8 cellular contexts compared by ENCODE assay signal in the genomic region with DNA sequence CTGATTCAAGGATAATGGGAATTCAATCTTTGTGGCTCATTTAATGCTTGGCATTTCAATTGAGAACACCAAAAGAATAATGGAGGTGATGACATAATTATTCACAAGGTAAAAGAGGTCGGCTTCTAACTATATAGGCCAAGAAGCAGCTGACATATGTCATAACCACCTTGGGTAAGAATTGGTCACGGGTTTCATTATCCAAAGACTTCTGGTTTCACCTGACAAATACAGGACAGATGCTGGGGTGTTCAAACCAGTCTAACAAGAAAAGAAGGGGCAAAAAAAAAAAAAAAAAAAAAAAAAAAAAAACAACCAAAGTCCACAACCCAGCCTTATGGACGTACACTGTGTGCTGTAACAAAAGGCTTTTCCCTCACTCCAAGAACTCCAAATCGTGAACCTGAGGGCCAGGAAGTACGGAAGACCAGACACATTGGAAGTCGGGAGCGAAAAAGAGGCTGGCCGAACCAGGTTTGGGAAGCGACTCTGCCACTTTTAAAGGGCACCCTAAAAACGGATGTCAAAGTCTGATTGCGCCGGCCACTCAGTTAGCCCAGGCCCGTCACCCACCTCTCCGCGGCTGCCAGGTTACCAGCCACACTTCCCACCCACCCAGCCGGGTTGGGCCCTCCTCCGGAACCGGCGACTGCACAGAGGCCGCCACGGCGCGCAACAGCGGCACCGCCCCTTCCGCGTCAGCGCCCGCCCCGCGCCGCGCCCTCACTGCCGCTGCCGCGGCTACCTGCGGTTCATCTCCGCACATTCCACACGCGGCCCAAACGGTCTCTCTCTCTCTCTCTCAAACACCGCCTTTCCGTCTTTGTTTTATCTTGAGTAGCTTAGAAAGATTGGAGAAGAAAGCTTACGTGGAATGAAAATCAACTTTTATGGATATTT. TPM values are rescaled to one million over a fixed set of nuclear protein-coding genes. Genes with fewer than 3 reads are reported as not detected.
DNase-seq lines count a peak whose midpoint lies in the region; ATAC-seq, FAIRE-seq and TF ChIP-seq lines count a peak whose summit lies in the region.

A gene with protein sequence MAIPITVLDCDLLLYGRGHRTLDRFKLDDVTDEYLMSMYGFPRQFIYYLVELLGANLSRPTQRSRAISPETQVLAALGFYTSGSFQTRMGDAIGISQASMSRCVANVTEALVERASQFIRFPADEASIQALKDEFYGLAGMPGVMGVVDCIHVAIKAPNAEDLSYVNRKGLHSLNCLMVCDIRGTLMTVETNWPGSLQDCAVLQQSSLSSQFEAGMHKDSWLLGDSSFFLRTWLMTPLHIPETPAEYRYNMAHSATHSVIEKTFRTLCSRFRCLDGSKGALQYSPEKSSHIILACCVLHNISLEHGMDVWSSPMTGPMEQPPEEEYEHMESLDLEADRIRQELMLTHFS (minus strand): TSS at position 677 of the 900 bp plus-strand sequence. CDS start 990 bp downstream, outside the sequence.

- TF ChIP-seq CTCF in A549 (IDR thresholded peaks at IDR 0.05) (no peak), VCaP (conservative IDR thresholded peaks at IDR 0.05) (no peak), breast epithelium (IDR thresholded peaks at IDR 0.05) (no peak)

- ATAC-seq in A549, result peak; percentile 98
- peak; percentile 83 for ATAC-seq in GM18858 (IDR thresholded peaks at IDR 0.05; ENCODE audit: unreplicated experiment)
- ATAC-seq in HG03066 (IDR thresholded peaks at IDR 0.05; ENCODE audit: low read depth, unreplicated experiment), result peak; percentile 97

- TF ChIP-seq POLR2A in A549 (IDR thresholded peaks at IDR 0.05; ENCODE audit: low read length) (peak; percentile 85), breast epithelium (IDR thresholded peaks at IDR 0.05) (no peak)

- intact Hi-C loops in breast epithelium (cut with DNase I; ENCODE audit: low total_unique reads), result no loop called here

- no peaks in the 10 kb centered on the region for H3K27me3 ChIP-seq in breast epithelium
- no peaks in the 10 kb centered on the region for H3K27me3 ChIP-seq in small intestine (ENCODE audit: control insufficient read depth in 2 of 2, insufficient read depth in 2 of 2, low read length in 2 of 2)

- H3K4me3 ChIP-seq in A549 (peak within 1 kb of the TSS; percentile 96), breast epithelium (peak within 1 kb of the TSS; percentile 86 to 90 (median 88)), small intestine (ENCODE audit: low read depth in 1 of 2, low read length in 2 of 2) (peak within 1 kb of the TSS; percentile 86 to 87)

- peak within 1 kb of the TSS; percentile 91 for H3K4me2 ChIP-seq in A549

- WGBS in A549 (ENCODE audit: missing lambda C conversion rate), result 3% methylated on average over 27 of the region's 44 CpGs
- WGBS in small intestine, 3 donors, result 0 to 1% (median 0%) methylated on average over 41 to 44 of the region's 44 CpGs

- CTCF ChIA-PET in A549 (lab: Yijun Ruan, JAX), result interaction anchor here (0.7 to 3.9 kb wide), 38 partner anchors 10 to 283 kb away, joined by 3 to 27 read pairs (median 4); a partner anchor contains a TSS

- no peak for TF ChIP-seq RAD21 in A549 (conservative IDR thresholded peaks at IDR 0.05 in 1 of 2, IDR thresholded peaks at IDR 0.05 in 1 of 2)

- no peaks in the 10 kb centered on the region for H3K9me3 ChIP-seq in A549
- no peaks in the 10 kb centered on the region for H3K9me3 ChIP-seq in breast epithelium
- H3K9me3 ChIP-seq in small intestine (ENCODE audit: control insufficient read depth, low read depth), result no peaks in the 10 kb centered on the region

- H3K27ac ChIP-seq in A549 (peak within 1 kb of the TSS; percentile 96 to 99), VCaP (peak within 1 kb of the TSS; percentile 86), breast epithelium (peak within 1 kb of the TSS; percentile 98 to 99), small intestine (ENCODE audit: low read depth in 1 of 2, low read length in 1 of 2) (peak within 1 kb of the TSS; percentile 99)

- H3K4me1 ChIP-seq in A549, result peaks cover 20% of the 10 kb centered on the region; the same call in 2 of the 3 replicates
- H3K4me1 ChIP-seq in breast epithelium, result peaks cover 3 to 6% of the 10 kb centered on the region in 2 donors
- peaks cover 3 to 4% of the 10 kb centered on the region in 2 donors for H3K4me1 ChIP-seq in small intestine (ENCODE audit: control insufficient read depth in 2 of 2, insufficient read depth in 1 of 2, low read depth in 1 of 2, low read length in 1 of 2)

- TF ChIP-seq EP300 in A549 (IDR thresholded peaks at IDR 0.05), result no peak; a peak in 1 of 5 replicates

- FAIRE-seq in A549 (lab: Jason Lieb, UNC), result no peak
- no peak for FAIRE-seq in small intestine (lab: Jason Lieb, UNC)

- peak; percentile 86 to 92 for DNase-seq in A549 (ENCODE audit: low read depth in 1 of 2, low spot score in 1 of 2)
- DNase-seq in NCI-H2107 treated with DMSO at 0.1 percent for 48 hours (lab: John Stamatoyannopoulos, UW; ENCODE audit: unreplicated experiment), result peak; percentile 74
- peak; percentile 85 to 88 for DNase-seq in breast epithelium (ENCODE audit: low spot score in 2 of 2)
- peak; percentile 95 for DNase-seq in iPS-NIHi7 (ENCODE audit: extremely low spot score)
- DNase-seq in small intestine, result peak; percentile 88

- H3K36me3 ChIP-seq in breast epithelium (no peaks in the 10 kb centered on the region), small intestine (ENCODE audit: control insufficient read depth in 2 of 2, insufficient read depth in 2 of 2, low read length in 2 of 2) (peaks cover 2 to 3% of the 10 kb centered on the region in 2 donors)

- POLR2A ChIA-PET in A549 (lab: Yijun Ruan, JAX), result interaction anchor here (1.2 kb wide), 1 partner anchor 23 kb away, joined by 3 read pairs; a partner anchor contains a TSS

TF ChIP-seq in A549, 52 proteins besides CTCF, POLR2A, EP300 and RAD21 (continues in another document):
- TF ChIP-seq RARB (CRISPR knock-in tag; IDR thresholded peaks at IDR 0.05), result 0 out of 2 replicates have a peak, but pooled peaks have one; percentile 56
- TF ChIP-seq, protein P1, sequence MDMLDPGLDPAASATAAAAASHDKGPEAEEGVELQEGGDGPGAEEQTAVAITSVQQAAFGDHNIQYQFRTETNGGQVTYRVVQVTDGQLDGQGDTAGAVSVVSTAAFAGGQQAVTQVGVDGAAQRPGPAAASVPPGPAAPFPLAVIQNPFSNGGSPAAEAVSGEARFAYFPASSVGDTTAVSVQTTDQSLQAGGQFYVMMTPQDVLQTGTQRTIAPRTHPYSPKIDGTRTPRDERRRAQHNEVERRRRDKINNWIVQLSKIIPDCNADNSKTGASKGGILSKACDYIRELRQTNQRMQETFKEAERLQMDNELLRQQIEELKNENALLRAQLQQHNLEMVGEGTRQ (IDR thresholded peaks at IDR 0.05), result no peak
- TF ChIP-seq, protein P2, sequence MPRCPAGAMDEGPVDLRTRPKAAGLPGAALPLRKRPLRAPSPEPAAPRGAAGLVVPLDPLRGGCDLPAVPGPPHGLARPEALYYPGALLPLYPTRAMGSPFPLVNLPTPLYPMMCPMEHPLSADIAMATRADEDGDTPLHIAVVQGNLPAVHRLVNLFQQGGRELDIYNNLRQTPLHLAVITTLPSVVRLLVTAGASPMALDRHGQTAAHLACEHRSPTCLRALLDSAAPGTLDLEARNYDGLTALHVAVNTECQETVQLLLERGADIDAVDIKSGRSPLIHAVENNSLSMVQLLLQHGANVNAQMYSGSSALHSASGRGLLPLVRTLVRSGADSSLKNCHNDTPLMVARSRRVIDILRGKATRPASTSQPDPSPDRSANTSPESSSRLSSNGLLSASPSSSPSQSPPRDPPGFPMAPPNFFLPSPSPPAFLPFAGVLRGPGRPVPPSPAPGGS (IDR thresholded peaks at IDR 0.05), result peak; percentile 71; the same call in 1 of the 3 replicates
- TF ChIP-seq PHF8 (IDR thresholded peaks at IDR 0.05; ENCODE audit: borderline replicate concordance, low read depth), result peak; percentile 82
- 0 out of 2 replicates have a peak, but pooled peaks have one; percentile 63 for TF ChIP-seq TP53 (CRISPR knock-in tag; IDR thresholded peaks at IDR 0.05)
- TF ChIP-seq GATA3 (IDR thresholded peaks at IDR 0.05; ENCODE audit: borderline replicate concordance), result no peak
- TF ChIP-seq ZSCAN20 (CRISPR knock-in tag; IDR thresholded peaks at IDR 0.05), result no peak
- TF ChIP-seq JUN (IDR thresholded peaks at IDR 0.05), result peak in 1 of 2 experiments; percentile 81; a peak in 1 of 5 replicates
- TF ChIP-seq HOXB13 (CRISPR knock-in tag; IDR thresholded peaks at IDR 0.05; ENCODE audit: low read depth), result no peak
- TF ChIP-seq, protein P3, sequence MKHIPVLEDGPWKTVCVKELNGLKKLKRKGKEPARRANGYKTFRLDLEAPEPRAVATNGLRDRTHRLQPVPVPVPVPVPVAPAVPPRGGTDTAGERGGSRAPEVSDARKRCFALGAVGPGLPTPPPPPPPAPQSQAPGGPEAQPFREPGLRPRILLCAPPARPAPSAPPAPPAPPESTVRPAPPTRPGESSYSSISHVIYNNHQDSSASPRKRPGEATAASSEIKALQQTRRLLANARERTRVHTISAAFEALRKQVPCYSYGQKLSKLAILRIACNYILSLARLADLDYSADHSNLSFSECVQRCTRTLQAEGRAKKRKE (CRISPR knock-in tag; IDR thresholded peaks at IDR 0.05; ENCODE audit: low read depth), result no peak

RNA-seq across cellular contexts. Expression of the gene that starts here (rescaled TPM):
- polyA plus RNA-seq in A549 (2011; rRNA removed), result 5.6 and 6.2 TPM in 2 replicates
- 1.9 and 2.8 TPM in 2 replicates for polyA plus RNA-seq in A549 (2012; cell fraction: cytosol; rRNA removed)
- 1.1 and 1.2 TPM in 2 replicates for polyA plus RNA-seq in A549 (2012; cell fraction: nucleus; rRNA removed)
- polyA plus RNA-seq in A549 (2017; fragmentation: RNase III; extraction: RNeasy Plus Mini Kit Qiagen cat#74134 plus additional on column Dnase treatment), result 4.6 to 5.7 TPM (median 5.1 TPM) in 3 replicates
- 7.5 and 8.6 TPM in 2 replicates for polyA minus RNA-seq in A549 (2011; rRNA and poly(A)+ RNA removed)
- 1 to 10 TPM; 1.6 to 9.1 (median 3.5) TPM for total RNA-seq in breast epithelium
- polyA plus RNA-seq in small intestine, result 1 to 10 TPM; 3.0 to 3.4 (median 3.1) TPM

Comparison
In these comparisons a context has a peak if more than half of its experiments do, and no peak if none do; other contexts are left out.
1. Peak in every context shown above with its lines: DNase-seq, ATAC-seq, H3K4me3 ChIP-seq and H3K27ac ChIP-seq.